1 cellular context compared by ENCODE assay signal in genomic region chr2:128714861-128715312, GRCh38.
TF ChIP-seq lines count a peak whose summit lies in the region.

No MANE protein-coding gene starts in this region.

TF ChIP-seq in GM12878, 131 proteins besides CTCF, POLR2A, EP300 and RAD21 (continued from another document):
- no peak for TF ChIP-seq E2F8 (IDR thresholded peaks at IDR 0.05; ENCODE audit: low read depth, partially characterized antibody)
